In the genomic region with DNA sequence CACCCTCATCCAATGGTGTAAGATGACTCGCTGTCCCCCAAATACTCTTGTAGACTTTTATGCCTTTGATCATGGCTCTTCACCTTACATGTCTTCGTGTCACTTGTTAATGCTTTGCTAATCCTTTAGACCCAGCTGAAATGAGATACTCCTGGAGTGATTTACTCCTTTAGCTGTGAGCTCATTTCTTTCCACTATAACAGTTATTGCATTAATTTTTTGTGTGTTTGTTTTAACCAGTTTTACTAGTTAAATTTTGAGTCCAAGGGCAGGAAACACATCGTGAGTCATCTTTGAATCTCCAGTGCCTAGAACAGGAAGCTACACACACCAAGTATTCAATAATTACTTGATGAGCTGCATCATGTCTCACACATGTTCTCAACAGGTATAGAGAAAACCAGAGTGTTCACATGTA, we compare ENCODE assay signal across 8 cellular contexts. TPM values are rescaled to one million over a fixed set of nuclear protein-coding genes. Genes with fewer than 3 reads are reported as not detected.
DNase-seq lines count a peak whose midpoint lies in the region; ATAC-seq, FAIRE-seq and TF ChIP-seq lines count a peak whose summit lies in the region.

No MANE protein-coding gene starts in this region.

- H3K4me1 ChIP-seq in gastroesophageal sphincter, result peaks cover 0 to 23% (median 8%) of the 10 kb centered on the region in 3 donors

- H3K27ac ChIP-seq in SU-DHL-6 (ENCODE audit: low read depth, low read length) (peak overlapping the region; percentile 17; the same call in 1 of the 2 replicates), gastroesophageal sphincter (no peak overlapping the region)

- H3K9me3 ChIP-seq in SU-DHL-6 (ENCODE audit: insufficient read depth, low read length) (no peaks in the 10 kb centered on the region), gastroesophageal sphincter (no peaks in the 10 kb centered on the region)

- H3K4me2 ChIP-seq in SU-DHL-6 (ENCODE audit: low read depth, low read length, poor library complexity, severe bottlenecking), result no peak overlapping the region

- H3K79me2 ChIP-seq in SU-DHL-6 (ENCODE audit: insufficient read depth, low read length), result peaks cover 69% of the 10 kb centered on the region

- H3K9ac ChIP-seq in SU-DHL-6 (ENCODE audit: low read length), result no peak overlapping the region

- no peak for TF ChIP-seq EP300 in gastroesophageal sphincter (IDR thresholded peaks at IDR 0.05)

- H3K4me3 ChIP-seq in SU-DHL-6 (ENCODE audit: insufficient read depth, low read length, poor library complexity, severe bottlenecking), result no peak overlapping the region
- H3K4me3 ChIP-seq in fibroblast of villous mesenchyme (ENCODE audit: low read depth, low read length), result no peak overlapping the region
- H3K4me3 ChIP-seq in H7 (ENCODE audit: insufficient read depth, low read depth, low read length), result no peak overlapping the region
- H3K4me3 ChIP-seq in gastroesophageal sphincter, result no peak overlapping the region

- no peaks in the 10 kb centered on the region for H3K9me2 ChIP-seq in SU-DHL-6 (replicated peaks; ENCODE audit: insufficient read depth, low read length)

- H3K27me3 ChIP-seq in SU-DHL-6 (ENCODE audit: low read length), result no peaks in the 10 kb centered on the region
- H3K27me3 ChIP-seq in H7 (ENCODE audit: control insufficient read depth, insufficient read depth, low read length), result no peaks in the 10 kb centered on the region
- H3K27me3 ChIP-seq in gastroesophageal sphincter, result no peaks in the 10 kb centered on the region

- peak; percentile 36 for FAIRE-seq in H54 (lab: Jason Lieb, UNC)

- TF ChIP-seq POLR2A in H54 (IDR thresholded peaks at IDR 0.05; ENCODE audit: low read depth, low read length) (no peak), gastroesophageal sphincter (IDR thresholded peaks at IDR 0.05) (no peak)

- WGBS in gastroesophageal sphincter (ENCODE audit: low coverage in 1 of 2), 2 donors, result 57 to 93% methylated on average over 2 to 3 of the region's 3 CpGs

- DNase-seq in ACHN (peak; percentile 33), H54 (ENCODE audit: insufficient read length, low spot score) (no peak), fibroblast of villous mesenchyme (ENCODE audit: low read depth) (peak; percentile 66), H7 (no peak)

- no peak for ATAC-seq in GM21786 (IDR thresholded peaks at IDR 0.05; ENCODE audit: unreplicated experiment)
- no peak for ATAC-seq in HG03280 (IDR thresholded peaks at IDR 0.05; ENCODE audit: unreplicated experiment)
- ATAC-seq in gastroesophageal sphincter, result no peak

- in situ Hi-C loops in ACHN (cut with HindIII; ENCODE audit: low pct_ligation_motif_present, low pct_unique_long_range_greater_than_20kb, low sequenced_read_pairs), result no loop called here

- H3K36me3 ChIP-seq in SU-DHL-6 (ENCODE audit: low read length) (no peaks in the 10 kb centered on the region), H7 (replicated peaks; ENCODE audit: control insufficient read depth, insufficient read depth, low read length) (no peaks in the 10 kb centered on the region; the same call in 1 of the 2 replicates), gastroesophageal sphincter (no peaks in the 10 kb centered on the region)

- no peak overlapping the region for H2AFZ ChIP-seq in SU-DHL-6 (ENCODE audit: low read depth, low read length, severe bottlenecking)

- H3F3A ChIP-seq in SU-DHL-6 (ENCODE audit: insufficient read depth), result 0 out of 2 replicates have a peak, but pooled peaks cover 4% of the 10 kb centered on the region

- TF ChIP-seq CTCF in SU-DHL-6 (IDR thresholded peaks at IDR 0.05; ENCODE audit: insufficient read depth, low read length, poor library complexity, severe bottlenecking) (no peak), fibroblast of villous mesenchyme (IDR thresholded peaks at IDR 0.05; ENCODE audit: insufficient read depth, low read depth, low read length) (no peak), gastroesophageal sphincter (IDR thresholded peaks at IDR 0.05) (no peak)

- no peaks in the 10 kb centered on the region for H4K20me1 ChIP-seq in SU-DHL-6 (ENCODE audit: low read depth, low read length)

RNA-seq across cellular contexts. Expression of a gene that starts 6.5 kb away (rescaled TPM):
- total RNA-seq in fibroblast of villous mesenchyme (26.1 and 33.7 TPM in 2 replicates), gastroesophageal sphincter (10 to 100 TPM; 26.4 to 44.8 (median 41.4) TPM)
- 35.7 and 42.9 TPM in 2 replicates for total RNA-seq in H7 (2014; rRNA removed; shearing (Covaris generic))

RNA-seq across cellular contexts. Expression of a gene that starts 27.2 kb away (rescaled TPM):
- total RNA-seq in fibroblast of villous mesenchyme (25.5 and 35.1 TPM in 2 replicates), gastroesophageal sphincter (100 to 1,000 TPM in 1 of 4 donors, 10 to 100 TPM in 3; 43.3 to 112 (median 64.9) TPM)
- total RNA-seq in H7 (2014; rRNA removed; shearing (Covaris generic)), result 8.5 and 9.5 TPM in 2 replicates

Comparison
In these comparisons a context has a peak if more than half of its experiments do, and no peak if none do; other contexts are left out.
1. DNase-seq: peak in ACHN (single experiment) and fibroblast of villous mesenchyme (single experiment); none in H54 (single experiment) and H7 (single experiment).